9 cellular contexts compared by ENCODE assay signal in genomic region chr5:1594336-1595106, GRCh38.
DNase-seq lines count a peak whose midpoint lies in the region; ATAC-seq, FAIRE-seq and TF ChIP-seq lines count a peak whose summit lies in the region.
"Had no signal": no experiment of that assay in that cellular context is flagged by ENCODE, and none has a peak within 500 bp of the region (broad histone marks: within the 10 kb centered on the region; RNA-seq: fewer than 3 reads in every experiment).

No MANE protein-coding gene starts in this region.

- no TSS peak for BruUV-seq in MCF 10A (replicated peaks; lab: Mats Ljungman, UMichigan)

- H2BK15ac ChIP-seq in neuronal stem cell (ENCODE audit: low read length) = peak overlapping the region; percentile 81

- H3K4me2 ChIP-seq in neuronal stem cell (ENCODE audit: insufficient read depth, low read length, poor library complexity, severe bottlenecking) = peak overlapping the region; percentile 67

- no peak overlapping the region for H2BK120ac ChIP-seq in neuronal stem cell (ENCODE audit: low read depth, low read length)

- H3K4me1 Mint-ChIP-seq in MCF 10A (ENCODE audit: insufficient read depth, unreplicated experiment) = no peaks in the 10 kb centered on the region
- H3K4me1 Mint-ChIP-seq in activated T-helper 1 cell treated with anti-CD3 and anti-CD28 coated beads, Interleukin-12 subunit alpha, Interleukin-12 subunit beta, Interleukin-2, Interleukin-4 antibody, amounts not matched to agents 30 ng/mL and 10 ng/mL and 1 ng/mL, durations not matched to agents 14 hours and 24 hours and 36 hours (ENCODE audit: low read depth) = peaks cover 7% of the 10 kb centered on the region

- ATAC-seq in HG03045 (IDR thresholded peaks at IDR 0.05; ENCODE audit: unreplicated experiment) = peak; percentile 87

- no peaks in the 10 kb centered on the region for H3K36me3 Mint-ChIP-seq in MCF 10A (ENCODE audit: insufficient read depth, unreplicated experiment)
- peaks cover 3% of the 10 kb centered on the region for H3K36me3 Mint-ChIP-seq in activated T-helper 1 cell treated with anti-CD3 and anti-CD28 coated beads, Interleukin-12 subunit alpha, Interleukin-12 subunit beta, Interleukin-2, Interleukin-4 antibody, amounts not matched to agents 30 ng/mL and 10 ng/mL and 1 ng/mL, durations not matched to agents 14 hours and 24 hours and 36 hours (ENCODE audit: low read depth)

- no peak for FAIRE-seq in frontal cortex (lab: Jason Lieb, UNC)
- FAIRE-seq: G401.6 had no signal

- H3K18ac ChIP-seq in neuronal stem cell (ENCODE audit: low read length) = peak overlapping the region; percentile 95

- peak overlapping the region; percentile 19 for H2AK5ac ChIP-seq in neuronal stem cell (ENCODE audit: low read depth, low read length)

- H3K4me1 ChIP-seq in neuronal stem cell (ENCODE audit: control insufficient read depth in 2 of 2, insufficient read depth in 1 of 2, low read depth in 1 of 2, low read length in 2 of 2) (no peaks in the 10 kb centered on the region), subcutaneous abdominal adipose tissue (ENCODE audit: control insufficient read depth in 5 of 5, insufficient read depth in 5 of 5, low read length in 5 of 5) (peaks cover 0 to 12% (median 9%) of the 10 kb centered on the region in 5 donors)

- H2BK12ac ChIP-seq in neuronal stem cell (ENCODE audit: low read length) = no peak overlapping the region

- peak overlapping the region; percentile 92 for H2AFZ ChIP-seq in neuronal stem cell (ENCODE audit: low read length)

- in situ Hi-C loops in T47D (cut with HindIII; ENCODE audit: low pct_unique_long_range_greater_than_20kb, low sequenced_read_pairs) = no loop called here

- POLR2A ChIA-PET in MCF 10A (lab: Yijun Ruan, JAX) = no interaction called here

- H2BK5ac ChIP-seq in neuronal stem cell (ENCODE audit: low read length) = no peak overlapping the region

- peak overlapping the region; percentile 82 for H4K8ac ChIP-seq in neuronal stem cell (ENCODE audit: low read depth, low read length)

- CTCF ChIA-PET in MCF 10A (lab: Yijun Ruan, JAX) = no interaction called here

- H3K27me3 ChIP-seq in neuronal stem cell (ENCODE audit: control insufficient read depth in 3 of 3, insufficient read depth in 3 of 3, low read depth in 1 of 3, low read length in 3 of 3) (peaks cover 0 to 3% (median 0%) of the 10 kb centered on the region in 3 experiments), subcutaneous abdominal adipose tissue (ENCODE audit: control insufficient read depth in 5 of 5, insufficient read depth in 4 of 5, low read length in 5 of 5) (no peaks in the 10 kb centered on the region)

- H3K9ac ChIP-seq in neuronal stem cell (ENCODE audit: low read depth, low read length, poor library complexity) (peak overlapping the region; percentile 91), subcutaneous abdominal adipose tissue (ENCODE audit: low read length in 5 of 5) (peak overlapping the region in 2 of 5 donors; percentile 56 to 58)

- no peaks in the 10 kb centered on the region for H3K79me1 ChIP-seq in neuronal stem cell (ENCODE audit: low read depth, low read length)

- peaks cover 21% of the 10 kb centered on the region for H3K27me3 Mint-ChIP-seq in MCF 10A (ENCODE audit: insufficient read depth, unreplicated experiment)
- H3K27me3 Mint-ChIP-seq in activated T-helper 1 cell treated with anti-CD3 and anti-CD28 coated beads, Interleukin-12 subunit alpha, Interleukin-12 subunit beta, Interleukin-2, Interleukin-4 antibody, amounts not matched to agents 30 ng/mL and 10 ng/mL and 1 ng/mL, durations not matched to agents 14 hours and 24 hours and 36 hours (ENCODE audit: insufficient read depth) = no peaks in the 10 kb centered on the region

- peak overlapping the region; percentile 56 for H3K14ac ChIP-seq in neuronal stem cell (ENCODE audit: low read length)

- peak overlapping the region; percentile 80 for H3K23ac ChIP-seq in neuronal stem cell (ENCODE audit: low read depth, low read length, poor library complexity)

- H4K91ac ChIP-seq in neuronal stem cell (ENCODE audit: low read depth, low read length, poor library complexity) = no peak overlapping the region

- WGBS in neuronal stem cell (ENCODE audit: extremely low coverage in 2 of 2, insufficient read length in 2 of 2, insufficient replicate concordance in 1 of 2), 2 donors = no CpG with 5 or more reads among the region's 82 CpGs

- peak overlapping the region; percentile 55 to 94 for H3K4me3 ChIP-seq in neuronal stem cell (ENCODE audit: low read length in 2 of 2)
- H3K4me3 ChIP-seq in subcutaneous abdominal adipose tissue (ENCODE audit: low read depth in 1 of 5, low read length in 5 of 5) = peak overlapping the region in 4 of 5 donors; percentile 56 to 67 (median 60)

- H3K36me3 ChIP-seq in neuronal stem cell (replicated peaks in 1 of 2; ENCODE audit: control insufficient read depth in 2 of 2, insufficient read depth in 2 of 2, low read length in 2 of 2) (peaks cover 0 to 2% of the 10 kb centered on the region in 2 donors), subcutaneous abdominal adipose tissue (ENCODE audit: control insufficient read depth in 5 of 5, insufficient read depth in 5 of 5, low read length in 5 of 5) (no peaks in the 10 kb centered on the region)

- no peak overlapping the region for H3K4ac ChIP-seq in neuronal stem cell (ENCODE audit: low read length)

- H3K4me3 Mint-ChIP-seq in MCF 10A (ENCODE audit: unreplicated experiment) = no peak overlapping the region
- H3K4me3 Mint-ChIP-seq in activated T-helper 1 cell treated with anti-CD3 and anti-CD28 coated beads, Interleukin-12 subunit alpha, Interleukin-12 subunit beta, Interleukin-2, Interleukin-4 antibody, amounts not matched to agents 30 ng/mL and 10 ng/mL and 1 ng/mL, durations not matched to agents 14 hours and 24 hours and 36 hours = peak overlapping the region; percentile 60

- H3K9me3 Mint-ChIP-seq in MCF 10A (ENCODE audit: unreplicated experiment) = no peaks in the 10 kb centered on the region
- no peaks in the 10 kb centered on the region for H3K9me3 Mint-ChIP-seq in activated T-helper 1 cell treated with anti-CD3 and anti-CD28 coated beads, Interleukin-12 subunit alpha, Interleukin-12 subunit beta, Interleukin-2, Interleukin-4 antibody, amounts not matched to agents 30 ng/mL and 10 ng/mL and 1 ng/mL, durations not matched to agents 14 hours and 24 hours and 36 hours

- no peak overlapping the region for H3K27ac ChIP-seq in neuronal stem cell (replicated peaks; ENCODE audit: low read length)
- H3K27ac ChIP-seq in subcutaneous abdominal adipose tissue (ENCODE audit: low read depth, low read length) = no peak overlapping the region

- H3K27ac Mint-ChIP-seq in MCF 10A (ENCODE audit: low read depth, unreplicated experiment) = no peak overlapping the region
- no peak overlapping the region for H3K27ac Mint-ChIP-seq in activated T-helper 1 cell treated with anti-CD3 and anti-CD28 coated beads, Interleukin-12 subunit alpha, Interleukin-12 subunit beta, Interleukin-2, Interleukin-4 antibody, amounts not matched to agents 30 ng/mL and 10 ng/mL and 1 ng/mL, durations not matched to agents 14 hours and 24 hours and 36 hours

- intact Hi-C loops in MCF 10A (cut with micrococcal nuclease) = no loop called here
- intact Hi-C loops in activated T-helper 1 cell treated with anti-CD3 and anti-CD28 coated beads, Interleukin-12 subunit alpha, Interleukin-12 subunit beta, Interleukin-2, Interleukin-4 antibody, amounts not matched to agents 30 ng/mL and 10 ng/mL and 1 ng/mL, durations not matched to agents 14 hours and 24 hours and 36 hours (cut with micrococcal nuclease) = loop anchor here (1.0 to 5.0 kb wide), 3 partner anchors 48 to 71 kb away; partner anchors contain the start of gene LPCAT1

- no peaks in the 10 kb centered on the region for H3K9me3 ChIP-seq in neuronal stem cell (replicated peaks in 1 of 2; ENCODE audit: control insufficient read depth in 2 of 2, insufficient read depth in 1 of 2, low read depth in 1 of 2, low read length in 2 of 2)
- no peaks in the 10 kb centered on the region for H3K9me3 ChIP-seq in subcutaneous abdominal adipose tissue (ENCODE audit: control insufficient read depth in 5 of 5, low read length in 5 of 5)

- DNase-seq in T47D (ENCODE audit: low read depth in 1 of 2, low spot score in 1 of 2) (peak; percentile 88 to 92), MCF 10A (ENCODE audit: unreplicated experiment) (no peak), NCI-H774 (lab: John Stamatoyannopoulos, UW) (peak; percentile 96), frontal cortex (ENCODE audit: low spot score in 2 of 2) (peak; percentile 68 to 74), neuronal stem cell (ENCODE audit: low spot score) (peak; percentile 90)
- DNase-seq in activated T-helper 1 cell treated with anti-CD3 and anti-CD28 coated beads, Interleukin-12 subunit alpha, Interleukin-12 subunit beta, Interleukin-2, Interleukin-4 antibody, amounts not matched to agents 30 ng/mL and 10 ng/mL and 1 ng/mL, durations not matched to agents 14 hours and 24 hours and 36 hours (ENCODE audit: low spot score) = peak; percentile 39

- no peak for TF ChIP-seq CTCF in MCF 10A (IDR thresholded peaks at IDR 0.05; ENCODE audit: unreplicated experiment)
